ENCODE assay signal across 22 cellular contexts in the genomic region with DNA sequence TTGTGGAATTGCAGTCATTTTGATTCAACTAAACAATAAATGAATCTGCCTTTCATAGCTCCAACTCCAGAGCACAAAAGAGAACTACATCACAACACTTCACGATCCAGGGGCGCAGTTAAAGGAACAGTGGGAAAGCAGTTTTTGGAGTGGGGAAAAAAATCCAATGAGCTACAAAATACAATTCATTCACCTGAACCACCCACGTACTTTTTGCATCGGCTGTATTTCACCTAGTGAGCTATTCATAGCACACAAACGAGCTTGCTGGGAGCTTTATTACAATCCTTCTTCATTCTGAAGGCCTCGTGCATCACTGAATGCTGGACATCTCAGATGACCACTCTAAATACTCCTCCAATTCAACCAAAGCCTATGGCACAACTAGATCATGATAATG.
"Had no signal": no experiment of that assay in that cellular context is flagged by ENCODE, and none has a peak within 500 bp of the region (broad histone marks: within the 10 kb centered on the region; RNA-seq: fewer than 3 reads in every experiment).

No MANE protein-coding gene starts in this region.

- DNase-seq: activated CD4-positive, alpha-beta T cell treated with anti-CD3 and anti-CD28 coated beads for 4 hours; activated CD4-positive, alpha-beta T cell treated with anti-CD3 and anti-CD28 coated beads, Interleukin-2, amount 50 U/mL, for 4 hours; activated CD8-positive, alpha-beta memory T cell treated with anti-CD3 and anti-CD28 coated beads for 24 hours; activated effector memory CD4-positive, alpha-beta T cell treated with anti-CD3 and anti-CD28 coated beads, Interleukin-2, amount 50 U/mL, for 16 hours; activated naive CD4-positive, alpha-beta T cell treated with anti-CD3 and anti-CD28 coated beads for 36 hours; activated naive CD8-positive, alpha-beta T cell treated with anti-CD3 and anti-CD28 coated beads for 36 hours; activated T-cell treated with anti-CD3 and anti-CD28 coated beads, Interleukin-2, amount 50 U/mL, for 1 hour; cortex of kidney; effector memory CD8-positive, alpha-beta T cell; erythroblast; hippocampal formation; left cardiac atrium; left ventricle myocardium superior; midbrain; naive thymus-derived CD4-positive, alpha-beta T cell; psoas muscle; right cardiac atrium; stimulated activated CD4-positive, alpha-beta T cell treated with anti-CD3 and anti-CD28 coated beads, Interleukin-15, amount 100 ng/mL, for 24 hours; stimulated activated CD4-positive, alpha-beta T cell treated with anti-CD3 and anti-CD28 coated beads, Interleukin-2, amount 100 ng/mL, for 24 hours; stimulated activated naive CD4-positive, alpha-beta T cell; T-helper 9 cell; tibial artery had no signal
